Comparison of ENCODE assay signal across 8 cellular contexts in genomic region chr10:70478191-70479160, GRCh38. TPM values are rescaled to one million over a fixed set of nuclear protein-coding genes. Genes with fewer than 3 reads are reported as not detected.
DNase-seq lines count a peak whose midpoint lies in the region; ATAC-seq and TF ChIP-seq lines count a peak whose summit lies in the region.

Gene PALD1 (plus strand): TSS chr10:70478767. CDS start chr10:70525952, 47,185 bp downstream.

- ATAC-seq in activated CD8-positive, alpha-beta T cell treated with anti-CD3 and anti-CD28 coated beads, Interleukin-2, amount 10 ng/mL, durations not matched to agents 7 days and 5 days = peak; percentile 52
- ATAC-seq in mucosa of descending colon (peak; percentile 53), GM18870 (IDR thresholded peaks at IDR 0.05; ENCODE audit: unreplicated experiment) (no peak)

- peaks cover 20% of the 10 kb centered on the region for H3K4me1 ChIP-seq in mucosa of descending colon (ENCODE audit: low read depth)

- peak within 1 kb of the TSS; percentile 77 for H3K4me3 Mint-ChIP-seq in activated CD8-positive, alpha-beta T cell treated with anti-CD3 and anti-CD28 coated beads, Interleukin-2, amount 10 ng/mL, durations not matched to agents 7 days and 5 days
- H3K4me3 Mint-ChIP-seq in endothelial cell (ENCODE audit: unreplicated experiment) = peak within 1 kb of the TSS; percentile 92
- peak within 1 kb of the TSS; percentile 79 for H3K4me3 Mint-ChIP-seq in stimulated activated naive CD8-positive, alpha-beta T cell treated with anti-CD3 and anti-CD28 coated beads, Interleukin-15, Interleukin-2, amounts not matched to agents 100 ng/mL and 50 ng/mL, for 24 hours

- DNase-seq in DMS53 (lab: John Stamatoyannopoulos, UW) (peak; percentile 78), DMS53 treated with DMSO at 0.1 percent for 48 hours (lab: John Stamatoyannopoulos, UW; ENCODE audit: unreplicated experiment) (no peak), NCI-H1105 treated with DMSO at 0.1 percent for 48 hours (lab: John Stamatoyannopoulos, UW) (peak; percentile 7), endothelial cell (ENCODE audit: low spot score) (peak; percentile 77), mucosa of descending colon (peak; percentile 51 to 71 (median 62))
- DNase-seq in activated CD8-positive, alpha-beta T cell treated with anti-CD3 and anti-CD28 coated beads, Interleukin-2, amount 10 ng/mL, durations not matched to agents 7 days and 5 days = peak; percentile 54

- POLR2A ChIA-PET in activated CD8-positive, alpha-beta T cell treated with anti-CD3 and anti-CD28 coated beads, Interleukin-2, amount 10 ng/mL, durations not matched to agents 7 days and 5 days (lab: Charles Lee) = interaction anchor here (1.0 to 2.3 kb wide), 4 partner anchors 10 to 308 kb away, joined by 3 to 8 read pairs (median 4); partner anchors contain the start of genes EIF4EBP2 and SAR1A

- H3K9me3 Mint-ChIP-seq in activated CD8-positive, alpha-beta T cell treated with anti-CD3 and anti-CD28 coated beads, Interleukin-2, amount 10 ng/mL, durations not matched to agents 7 days and 5 days (ENCODE audit: insufficient read depth) = no peaks in the 10 kb centered on the region
- H3K9me3 Mint-ChIP-seq in endothelial cell (ENCODE audit: unreplicated experiment) = no peaks in the 10 kb centered on the region
- H3K9me3 Mint-ChIP-seq in stimulated activated naive CD8-positive, alpha-beta T cell treated with anti-CD3 and anti-CD28 coated beads, Interleukin-15, Interleukin-2, amounts not matched to agents 100 ng/mL and 50 ng/mL, for 24 hours = no peaks in the 10 kb centered on the region

- intact Hi-C loops in mucosa of descending colon (cut with DNase I, micrococcal nuclease) = no loop called here

- CTCF ChIA-PET in activated CD8-positive, alpha-beta T cell treated with anti-CD3 and anti-CD28 coated beads, Interleukin-2, amount 10 ng/mL, durations not matched to agents 7 days and 5 days (lab: Charles Lee) = interaction anchor here (3.1 kb wide), 1 partner anchor 17 kb away, joined by 19 read pairs; no protein-coding TSS in a partner anchor

- H3K9me3 ChIP-seq in mucosa of descending colon = no peaks in the 10 kb centered on the region

- TF ChIP-seq CTCF in endothelial cell (IDR thresholded peaks at IDR 0.05; ENCODE audit: unreplicated experiment) (no peak), mucosa of descending colon (IDR thresholded peaks at IDR 0.05) (no peak)

- peaks cover 2% of the 10 kb centered on the region for H3K36me3 Mint-ChIP-seq in activated CD8-positive, alpha-beta T cell treated with anti-CD3 and anti-CD28 coated beads, Interleukin-2, amount 10 ng/mL, durations not matched to agents 7 days and 5 days (ENCODE audit: low read depth)
- H3K36me3 Mint-ChIP-seq in endothelial cell (ENCODE audit: low read depth, unreplicated experiment) = no peaks in the 10 kb centered on the region
- H3K36me3 Mint-ChIP-seq in stimulated activated naive CD8-positive, alpha-beta T cell treated with anti-CD3 and anti-CD28 coated beads, Interleukin-15, Interleukin-2, amounts not matched to agents 100 ng/mL and 50 ng/mL, for 24 hours (ENCODE audit: low read depth) = no peaks in the 10 kb centered on the region

- H3K36me3 ChIP-seq in mucosa of descending colon (ENCODE audit: low read depth) = no peaks in the 10 kb centered on the region

- no peak within 1 kb of the TSS for H3K4me3 ChIP-seq in mucosa of descending colon

- peaks cover 61% of the 10 kb centered on the region for H3K4me1 Mint-ChIP-seq in activated CD8-positive, alpha-beta T cell treated with anti-CD3 and anti-CD28 coated beads, Interleukin-2, amount 10 ng/mL, durations not matched to agents 7 days and 5 days (ENCODE audit: low read depth)
- H3K4me1 Mint-ChIP-seq in endothelial cell (ENCODE audit: unreplicated experiment) = peaks cover 80% of the 10 kb centered on the region
- H3K4me1 Mint-ChIP-seq in stimulated activated naive CD8-positive, alpha-beta T cell treated with anti-CD3 and anti-CD28 coated beads, Interleukin-15, Interleukin-2, amounts not matched to agents 100 ng/mL and 50 ng/mL, for 24 hours (ENCODE audit: low read depth) = peaks cover 55% of the 10 kb centered on the region

- peaks cover 32% of the 10 kb centered on the region for H3K27me3 Mint-ChIP-seq in activated CD8-positive, alpha-beta T cell treated with anti-CD3 and anti-CD28 coated beads, Interleukin-2, amount 10 ng/mL, durations not matched to agents 7 days and 5 days (ENCODE audit: low read depth)
- H3K27me3 Mint-ChIP-seq in endothelial cell (ENCODE audit: unreplicated experiment) = peaks cover 26% of the 10 kb centered on the region
- H3K27me3 Mint-ChIP-seq in stimulated activated naive CD8-positive, alpha-beta T cell treated with anti-CD3 and anti-CD28 coated beads, Interleukin-15, Interleukin-2, amounts not matched to agents 100 ng/mL and 50 ng/mL, for 24 hours = peaks cover 29% of the 10 kb centered on the region

- H3K27ac Mint-ChIP-seq in activated CD8-positive, alpha-beta T cell treated with anti-CD3 and anti-CD28 coated beads, Interleukin-2, amount 10 ng/mL, durations not matched to agents 7 days and 5 days = peak within 1 kb of the TSS; percentile 75
- H3K27ac Mint-ChIP-seq in endothelial cell (ENCODE audit: unreplicated experiment) = peak within 1 kb of the TSS; percentile 89
- H3K27ac Mint-ChIP-seq in stimulated activated naive CD8-positive, alpha-beta T cell treated with anti-CD3 and anti-CD28 coated beads, Interleukin-15, Interleukin-2, amounts not matched to agents 100 ng/mL and 50 ng/mL, for 24 hours = peak within 1 kb of the TSS; percentile 84

RNA-seq across cellular contexts. Expression of gene PALD1, which starts in this region (rescaled TPM):
- total RNA-seq in activated CD8-positive, alpha-beta T cell treated with anti-CD3 and anti-CD28 coated beads, Interleukin-2, amount 10 ng/mL, durations not matched to agents 7 days and 5 days = 1 to 10 TPM; 6.2 to 6.5 TPM
- total RNA-seq in endothelial cell (ENCODE audit: unreplicated experiment) (166 TPM), mucosa of descending colon (10 to 100 TPM in 1 of 3 donors, 1 to 10 TPM in 2; 1.9 to 15.9 (median 3.2) TPM)
